Comparison of ENCODE assay signal across 22 cellular contexts in genomic region chr6:3417473-3417872, GRCh38.
"Had no signal": no experiment of that assay in that cellular context is flagged by ENCODE, and none has a peak within 500 bp of the region (broad histone marks: within the 10 kb centered on the region; RNA-seq: fewer than 3 reads in every experiment).

No MANE protein-coding gene starts in this region.

- DNase-seq: activated CD4-positive, alpha-beta memory T cell treated with anti-CD3 and anti-CD28 coated beads, Interleukin-2, amount 10 ng/mL, durations not matched to agents 7 days and 5 days; activated CD4-positive, alpha-beta T cell treated with anti-CD3 and anti-CD28 coated beads for 36 hours; activated CD4-positive, alpha-beta T cell treated with anti-CD3 and anti-CD28 coated beads, Interleukin-2, amount 50 U/mL, for 1 hour; activated gamma-delta T cell treated with Interleukin-2 at 50 U/mL for 16 hours; activated naive CD4-positive, alpha-beta T cell treated with anti-CD3 and anti-CD28 coated beads, Interleukin-2, amount 10 ng/mL, durations not matched to agents 7 days and 5 days; activated naive CD8-positive, alpha-beta T cell treated with anti-CD3 and anti-CD28 coated beads for 36 hours; activated T-cell treated with anti-CD3 and anti-CD28 coated beads for 4 hours; activated T-cell treated with anti-CD3 and anti-CD28 coated beads, Interleukin-2, amount 50 U/mL, for 72 hours; cerebellar nuclear complex; MG63; MV-4-11; NCI-H1092 treated with DMSO at 0.1 percent for 48 hours; NCI-H1417 treated with DMSO at 0.1 percent for 48 hours; NCI-H1694; NCI-H2227 treated with DMSO at 0.1 percent for 48 hours; NCI-H446 treated with DMSO at 0.1 percent for 48 hours; NCI-H524 treated with DMSO at 0.1 percent for 48 hours; NCI-H748 treated with DMSO at 0.1 percent for 48 hours; PC-3; T-helper 1 cell had no signal

- H3K27me3 ChIP-seq: MG63 had no signal

- ATAC-seq: activated CD4-positive, alpha-beta T cell treated with anti-CD3 and anti-CD28 coated beads for 36 hours; activated T-cell treated with anti-CD3 and anti-CD28 coated beads, Interleukin-2, amount 50 U/mL, for 72 hours; PC-3 had no signal

- H3K36me3 ChIP-seq: MG63 had no signal

- H3K4me3 ChIP-seq: MG63, SK-N-MC had no signal

- H3K27ac ChIP-seq: SK-N-MC, VCaP had no signal

- H3K9me3 ChIP-seq: MG63 had no signal
